Comparison of ENCODE assay signal across 8 cellular contexts in the genomic region with DNA sequence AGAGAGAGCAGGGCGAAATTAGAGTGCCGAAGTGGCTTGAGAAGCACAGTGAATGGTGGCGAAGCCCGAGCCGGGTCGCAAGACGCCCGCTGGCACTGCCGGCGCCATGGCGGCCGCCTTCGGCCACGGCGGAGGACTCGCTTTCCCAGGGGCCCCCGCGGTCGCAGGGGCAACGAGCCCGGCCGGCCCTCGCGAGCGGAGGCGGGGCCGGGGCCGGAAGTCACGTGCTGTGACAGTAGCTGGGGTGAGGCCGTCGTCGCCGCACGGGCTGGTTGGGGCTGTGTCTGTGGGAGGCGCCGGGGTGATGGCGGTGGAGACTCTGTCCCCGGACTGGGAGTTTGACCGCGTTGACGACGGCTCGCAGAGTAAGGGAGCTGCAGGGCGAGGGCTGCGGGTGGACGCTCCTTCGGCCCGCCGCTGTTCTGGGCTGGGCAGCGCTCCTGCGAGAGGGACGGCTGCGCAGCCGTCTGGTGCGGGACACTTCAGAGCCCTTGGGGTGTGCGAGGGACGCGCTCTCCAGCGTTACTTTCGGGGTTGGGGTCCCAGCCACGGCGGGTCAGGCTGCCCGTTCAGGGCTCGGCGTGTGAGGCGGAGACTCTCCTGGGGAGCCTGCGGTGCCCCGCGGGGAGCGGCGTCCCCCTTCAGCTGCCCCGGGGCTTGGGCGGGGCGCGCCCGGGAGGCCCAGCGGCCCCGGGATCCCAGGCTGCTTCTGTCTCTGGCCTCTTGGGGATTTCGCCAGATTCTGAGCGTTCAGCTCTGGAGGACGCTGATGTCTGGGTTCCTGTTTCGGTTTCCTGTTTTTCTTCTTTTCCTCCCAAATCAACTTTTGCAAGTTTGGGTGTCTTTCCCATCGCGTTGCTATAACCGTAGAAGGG. TPM values are rescaled to one million over a fixed set of nuclear protein-coding genes. Genes with fewer than 3 reads are reported as not detected.
DNase-seq lines count a peak whose midpoint lies in the region; ATAC-seq and TF ChIP-seq lines count a peak whose summit lies in the region.

A gene with protein sequence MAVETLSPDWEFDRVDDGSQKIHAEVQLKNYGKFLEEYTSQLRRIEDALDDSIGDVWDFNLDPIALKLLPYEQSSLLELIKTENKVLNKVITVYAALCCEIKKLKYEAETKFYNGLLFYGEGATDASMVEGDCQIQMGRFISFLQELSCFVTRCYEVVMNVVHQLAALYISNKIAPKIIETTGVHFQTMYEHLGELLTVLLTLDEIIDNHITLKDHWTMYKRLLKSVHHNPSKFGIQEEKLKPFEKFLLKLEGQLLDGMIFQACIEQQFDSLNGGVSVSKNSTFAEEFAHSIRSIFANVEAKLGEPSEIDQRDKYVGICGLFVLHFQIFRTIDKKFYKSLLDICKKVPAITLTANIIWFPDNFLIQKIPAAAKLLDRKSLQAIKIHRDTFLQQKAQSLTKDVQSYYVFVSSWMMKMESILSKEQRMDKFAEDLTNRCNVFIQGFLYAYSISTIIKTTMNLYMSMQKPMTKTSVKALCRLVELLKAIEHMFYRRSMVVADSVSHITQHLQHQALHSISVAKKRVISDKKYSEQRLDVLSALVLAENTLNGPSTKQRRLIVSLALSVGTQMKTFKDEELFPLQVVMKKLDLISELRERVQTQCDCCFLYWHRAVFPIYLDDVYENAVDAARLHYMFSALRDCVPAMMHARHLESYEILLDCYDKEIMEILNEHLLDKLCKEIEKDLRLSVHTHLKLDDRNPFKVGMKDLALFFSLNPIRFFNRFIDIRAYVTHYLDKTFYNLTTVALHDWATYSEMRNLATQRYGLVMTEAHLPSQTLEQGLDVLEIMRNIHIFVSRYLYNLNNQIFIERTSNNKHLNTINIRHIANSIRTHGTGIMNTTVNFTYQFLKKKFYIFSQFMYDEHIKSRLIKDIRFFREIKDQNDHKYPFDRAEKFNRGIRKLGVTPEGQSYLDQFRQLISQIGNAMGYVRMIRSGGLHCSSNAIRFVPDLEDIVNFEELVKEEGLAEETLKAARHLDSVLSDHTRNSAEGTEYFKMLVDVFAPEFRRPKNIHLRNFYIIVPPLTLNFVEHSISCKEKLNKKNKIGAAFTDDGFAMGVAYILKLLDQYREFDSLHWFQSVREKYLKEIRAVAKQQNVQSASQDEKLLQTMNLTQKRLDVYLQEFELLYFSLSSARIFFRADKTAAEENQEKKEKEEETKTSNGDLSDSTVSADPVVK (plus strand): TSS at position 235 of the 875 bp plus-strand sequence. CDS start 70 bp downstream, at position 305.

- DNase-seq in CMK (ENCODE audit: low read depth) (peak; percentile 67), HS-5 (ENCODE audit: low read depth) (peak; percentile 61), NK-92 (lab: John Stamatoyannopoulos, UW; ENCODE audit: unreplicated experiment) (peak; percentile 49), lung (ENCODE audit: low spot score) (peak; percentile 95)
- peak; percentile 61 to 91 for DNase-seq in activated CD8-positive, alpha-beta memory T cell treated with anti-CD3 and anti-CD28 coated beads for 1 hour (ENCODE audit: extremely low read depth in 1 of 2, low read depth in 1 of 2)
- peak; percentile 86 to 88 (median 87) for DNase-seq in stimulated activated CD4-positive, alpha-beta T cell treated with anti-CD3 and anti-CD28 coated beads, TNF-alpha, amount 100 ng/mL, for 4 hours (ENCODE audit: low read depth in 3 of 3)

- H3K4me3 ChIP-seq in ectodermal cell (ENCODE audit: insufficient read depth, low read depth, low read length) (peak within 1 kb of the TSS; percentile 88), lung (peak within 1 kb of the TSS; percentile 95)

- H3K36me3 ChIP-seq in ectodermal cell (ENCODE audit: control insufficient read depth, insufficient read depth, low read length) = no peaks in the 10 kb centered on the region
- H3K36me3 ChIP-seq in lung (ENCODE audit: control insufficient read depth in 2 of 2, insufficient read depth in 2 of 2, low read length in 2 of 2) = no peaks in the 10 kb centered on the region

- peak within 1 kb of the TSS; percentile 70 for H3K27ac ChIP-seq in ectodermal cell (ENCODE audit: insufficient read depth, low read depth, low read length, poor library complexity, severe bottlenecking)
- peak within 1 kb of the TSS; percentile 98 to 100 for H3K27ac ChIP-seq in lung (ENCODE audit: low read depth in 1 of 2, low read length in 1 of 2)

- H3K9me3 ChIP-seq in ectodermal cell (ENCODE audit: control insufficient read depth, low read length) (no peaks in the 10 kb centered on the region), lung (ENCODE audit: control insufficient read depth in 2 of 2, insufficient read depth in 1 of 2, low read length in 1 of 2) (no peaks in the 10 kb centered on the region)

- 0% methylated on average over 85 of the region's 85 CpGs for WGBS in ectodermal cell, 2 experiments
- 0% methylated on average over 85 of the region's 85 CpGs for WGBS in lung, 2 donors

- ATAC-seq in GM19468 (IDR thresholded peaks at IDR 0.05; ENCODE audit: extremely low read depth, unreplicated experiment) = peak; percentile 79
- ATAC-seq in lung (ENCODE audit: insufficient read depth, low FRiP score) = peak; percentile 96

- H3K4me1 ChIP-seq in ectodermal cell (ENCODE audit: control insufficient read depth, insufficient read depth, low read length) (peaks cover 13% of the 10 kb centered on the region), lung (ENCODE audit: control insufficient read depth in 2 of 2, insufficient read depth in 2 of 2, low read length in 2 of 2) (peaks cover 0 to 2% of the 10 kb centered on the region in 2 donors)

- TF ChIP-seq CTCF in lung (IDR thresholded peaks at IDR 0.05; ENCODE audit: control extremely low read depth, extremely low read depth) = no peak

- H3K27me3 ChIP-seq in ectodermal cell (ENCODE audit: control insufficient read depth, insufficient read depth, low read length, poor library complexity, severe bottlenecking) = peaks cover 4% of the 10 kb centered on the region
- H3K27me3 ChIP-seq in lung (ENCODE audit: control insufficient read depth, insufficient read depth) = no peaks in the 10 kb centered on the region

RNA-seq across cellular contexts. Expression of the gene that starts here (rescaled TPM):
- 33.8 TPM for polyA plus RNA-seq in ectodermal cell (2013, experiment 1 of 4)
- 39.3 TPM for polyA plus RNA-seq in ectodermal cell (2013, experiment 2 of 4)
- polyA plus RNA-seq in ectodermal cell (2013, experiment 3 of 4) = 33.2 TPM
- polyA plus RNA-seq in ectodermal cell (2013, experiment 4 of 4) = 33.9 TPM
- 100 to 1,000 TPM in 1 of 2 donors, 10 to 100 TPM in 1; 46.9 to 150 TPM for total RNA-seq in lung
- 10 to 100 TPM; 18.8 to 21.7 TPM for polyA plus RNA-seq in lung

Comparison
In these comparisons a context has a peak if more than half of its experiments do, and no peak if none do; other contexts are left out.
1. Peak in every context shown above with its lines: DNase-seq, ATAC-seq, H3K4me3 ChIP-seq and H3K27ac ChIP-seq.